In the genomic region with DNA sequence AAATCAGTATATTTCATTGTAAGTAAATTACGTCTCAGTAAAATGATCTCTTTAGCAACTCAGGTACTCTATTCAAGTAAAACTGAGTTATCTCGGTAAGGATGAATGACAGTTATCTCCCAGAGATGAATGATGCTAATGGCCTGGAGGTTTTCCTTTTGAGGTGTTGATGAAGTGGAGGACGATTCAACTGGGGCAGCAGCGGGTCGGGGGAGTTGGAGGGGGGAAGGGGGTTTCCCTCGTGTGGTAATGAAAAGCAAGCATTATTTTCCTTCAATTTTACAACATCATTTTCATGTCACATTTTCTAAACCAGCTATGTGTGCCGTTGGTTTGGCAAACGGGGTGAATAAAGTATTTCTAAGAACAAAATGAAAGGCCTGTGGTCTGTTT, we compare ENCODE assay signal across 21 cellular contexts.
"Had no signal": no experiment of that assay in that cellular context is flagged by ENCODE, and none has a peak within 500 bp of the region (broad histone marks: within the 10 kb centered on the region; RNA-seq: fewer than 3 reads in every experiment).

No MANE protein-coding gene starts in this region.

- H3K9me3 Mint-ChIP-seq: activated naive CD4-positive, alpha-beta T cell treated with anti-CD3 and anti-CD28 coated beads, Interleukin-2, amount 10 ng/mL, durations not matched to agents 7 days and 5 days; activated T-cell treated with anti-CD3 and anti-CD28 coated beads, Interleukin-2, amount 50 U/mL, for 4 hours; natural killer cell treated with Interleukin-12 subunit alpha and Interleukin-12 subunit beta and Interleukin-15 and Interleukin-18, amount 100 ng/mL, for 72 hours; type B pancreatic cell had no signal

- H3K4me1 ChIP-seq: heart right ventricle, prostate gland, vagina had no signal

- H3K36me3 Mint-ChIP-seq: activated naive CD4-positive, alpha-beta T cell treated with anti-CD3 and anti-CD28 coated beads, Interleukin-2, amount 10 ng/mL, durations not matched to agents 7 days and 5 days; type B pancreatic cell had no signal

- H3K9me3 ChIP-seq: neutrophil, ovary, prostate gland, thoracic aorta, vagina had no signal

- H3K27me3 ChIP-seq: neutrophil, ovary, vagina had no signal

- H3K27ac ChIP-seq: heart right ventricle, neutrophil, ovary, prostate gland, thoracic aorta, vagina had no signal

- H3K36me3 ChIP-seq: heart right ventricle, neutrophil, ovary, prostate gland, thoracic aorta, vagina had no signal

- ATAC-seq: activated T-cell treated with anti-CD3 and anti-CD28 coated beads, Interleukin-2, amount 50 U/mL, for 4 hours; heart right ventricle; left ventricle myocardium superior; natural killer cell treated with Interleukin-12 subunit alpha and Interleukin-12 subunit beta and Interleukin-15 and Interleukin-18, amount 100 ng/mL, for 72 hours had no signal

- H3K4me1 Mint-ChIP-seq: activated naive CD4-positive, alpha-beta T cell treated with anti-CD3 and anti-CD28 coated beads, Interleukin-2, amount 10 ng/mL, durations not matched to agents 7 days and 5 days had no signal

- H3K27me3 Mint-ChIP-seq: activated naive CD4-positive, alpha-beta T cell treated with anti-CD3 and anti-CD28 coated beads, Interleukin-2, amount 10 ng/mL, durations not matched to agents 7 days and 5 days; type B pancreatic cell had no signal

- H3K27ac Mint-ChIP-seq: activated naive CD4-positive, alpha-beta T cell treated with anti-CD3 and anti-CD28 coated beads, Interleukin-2, amount 10 ng/mL, durations not matched to agents 7 days and 5 days; natural killer cell treated with Interleukin-12 subunit alpha and Interleukin-12 subunit beta and Interleukin-15 and Interleukin-18, amount 100 ng/mL, for 72 hours; type B pancreatic cell had no signal

- H3K4me3 Mint-ChIP-seq: activated naive CD4-positive, alpha-beta T cell treated with anti-CD3 and anti-CD28 coated beads, Interleukin-2, amount 10 ng/mL, durations not matched to agents 7 days and 5 days; activated T-cell treated with anti-CD3 and anti-CD28 coated beads, Interleukin-2, amount 50 U/mL, for 4 hours; natural killer cell treated with Interleukin-12 subunit alpha and Interleukin-12 subunit beta and Interleukin-15 and Interleukin-18, amount 100 ng/mL, for 72 hours; type B pancreatic cell had no signal

- DNase-seq: activated CD4-positive, alpha-beta T cell treated with anti-CD3 and anti-CD28 coated beads for 4 hours; activated CD4-positive, alpha-beta T cell treated with anti-CD3 and anti-CD28 coated beads, Interleukin-2, amount 50 U/mL, for 48 hours; activated CD4-positive, CD25-positive, alpha-beta regulatory T cell; activated CD8-positive, alpha-beta memory T cell treated with anti-CD3 and anti-CD28 coated beads, Interleukin-2, amount 50 U/mL, for 48 hours; activated naive CD4-positive, alpha-beta T cell treated with anti-CD3 and anti-CD28 coated beads, Interleukin-2, amount 10 ng/mL, durations not matched to agents 7 days and 5 days; activated T-cell treated with anti-CD3 and anti-CD28 coated beads, Interleukin-2, amount 50 U/mL, for 4 hours; amygdala; cerebellar nuclear complex; heart right ventricle; kidney glomerular epithelial cell; left ventricle myocardium superior; ovary; stimulated activated CD4-positive, alpha-beta T cell treated with anti-CD3 and anti-CD28 coated beads, Interleukin-4, amount 100 ng/mL, for 1 hour; stimulated activated naive CD4-positive, alpha-beta T cell treated with Interleukin-2 at 50 U/mL for 16 hours; T-helper 9 cell had no signal

- H3K4me3 ChIP-seq: heart right ventricle, ovary, prostate gland, thoracic aorta, vagina had no signal
